Comparison of ENCODE assay signal across 16 cellular contexts in the genomic region with DNA sequence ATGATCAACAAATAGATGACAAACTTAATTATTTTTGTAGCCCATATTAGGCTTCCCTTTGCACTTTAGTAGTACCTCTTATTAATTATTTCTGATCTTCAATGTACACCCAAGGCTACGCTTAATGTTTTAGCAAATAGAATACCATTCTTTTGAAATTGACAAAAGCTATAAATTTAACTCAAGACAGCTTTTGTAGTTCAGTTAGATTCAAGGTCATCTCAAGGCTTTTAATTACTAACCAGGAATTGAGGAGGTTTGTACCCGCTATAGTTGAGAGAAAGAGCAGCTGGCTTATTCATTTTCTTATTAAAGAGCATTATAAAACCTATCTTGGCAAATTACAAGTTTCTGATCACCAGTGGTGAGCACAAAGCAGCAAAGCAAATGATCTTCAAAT. TPM values are rescaled to one million over a fixed set of nuclear protein-coding genes. Genes with fewer than 3 reads are reported as not detected.
DNase-seq lines count a peak whose midpoint lies in the region; ATAC-seq and TF ChIP-seq lines count a peak whose summit lies in the region.
"Had no signal": no experiment of that assay in that cellular context is flagged by ENCODE, and none has a peak within 500 bp of the region (broad histone marks: within the 10 kb centered on the region; RNA-seq: fewer than 3 reads in every experiment).

No MANE protein-coding gene starts in this region.

- H3K27ac ChIP-seq in HEK293 (ENCODE audit: extremely low read depth, low read depth, low read length): no peak overlapping the region
- H3K27ac ChIP-seq: A549, C4-2B had no signal

- CTCF ChIA-PET in HEK293 (lab: Yijun Ruan, JAX) (interaction anchor here (0.6 to 1.7 kb wide), 6 partner anchors 8 to 229 kb away, joined by 3 to 6 read pairs (median 3); no protein-coding TSS in a partner anchor), WTC11 (lab: Charles Lee) (interaction anchor here (1.2 to 3.8 kb wide), 2 partner anchors 16 to 138 kb away, joined by 5 to 12 read pairs; no protein-coding TSS in a partner anchor)

- no peak for DNase-seq in WTC11 (ENCODE audit: low spot score)
- DNase-seq in nephron progenitor cell: no peak
- DNase-seq in NAMALWA (ENCODE audit: low spot score): no peak
- no peak for DNase-seq in NCI-H2171 (lab: John Stamatoyannopoulos, UW)
- DNase-seq: BE2C; CD4-positive, alpha-beta memory T cell; DMS153; DND-41; GF-D8; H7; IMR-90; KG1 had no signal

- H3K9me3 Mint-ChIP-seq in WTC11 (no peaks in the 10 kb centered on the region), nephron progenitor cell (no peaks in the 10 kb centered on the region)

- H3K27ac Mint-ChIP-seq in WTC11 (peak overlapping the region; percentile 87), nephron progenitor cell (no peak overlapping the region)
- H3K27ac Mint-ChIP-seq: CD4-positive, alpha-beta memory T cell had no signal

- no peaks in the 10 kb centered on the region for H3K36me3 ChIP-seq in HEK293 (ENCODE audit: control insufficient read depth in 2 of 2, insufficient read depth in 1 of 2, low read length in 2 of 2)
- H3K36me3 ChIP-seq: BE2C had no signal

- TF ChIP-seq CTCF in HEK293 (tag by site-specific recombination; IDR thresholded peaks at IDR 0.05) (no peak), WTC11 (IDR thresholded peaks at IDR 0.05) (no peak), nephron progenitor cell (IDR thresholded peaks at IDR 0.05) (no peak)

- H3K4me3 Mint-ChIP-seq in WTC11 (peak overlapping the region; percentile 49), nephron progenitor cell (peak overlapping the region; percentile 26)
- H3K4me3 Mint-ChIP-seq: CD4-positive, alpha-beta memory T cell had no signal

- no peak for ATAC-seq in WTC11
- no peak for ATAC-seq in HG03469 (IDR thresholded peaks at IDR 0.05; ENCODE audit: unreplicated experiment)
- ATAC-seq: A549 had no signal

- peaks cover 37% of the 10 kb centered on the region for H3K4me1 ChIP-seq in HEK293 (ENCODE audit: control insufficient read depth, insufficient read depth, low read length)
- H3K4me1 ChIP-seq: BE2C had no signal

- H3K27me3 Mint-ChIP-seq in WTC11 (ENCODE audit: low read depth) (no peaks in the 10 kb centered on the region), nephron progenitor cell (ENCODE audit: low read depth, poor library complexity) (no peaks in the 10 kb centered on the region)

- H3K36me3 Mint-ChIP-seq in WTC11: no peaks in the 10 kb centered on the region
- H3K36me3 Mint-ChIP-seq in nephron progenitor cell (ENCODE audit: low read depth): peaks cover 3% of the 10 kb centered on the region
- H3K36me3 Mint-ChIP-seq: CD4-positive, alpha-beta memory T cell had no signal

- H3K9me3 ChIP-seq in HEK293 (ENCODE audit: control insufficient read depth, insufficient read depth, low read depth, low read length): no peaks in the 10 kb centered on the region
- H3K9me3 ChIP-seq: A549, BE2C had no signal

- H3K4me3 ChIP-seq in HEK293 (ENCODE audit: low read depth, low read length): no peak overlapping the region
- H3K4me3 ChIP-seq: A549 had no signal

- H3K4me1 Mint-ChIP-seq in WTC11 (peaks cover 86% of the 10 kb centered on the region), nephron progenitor cell (peaks cover 67% of the 10 kb centered on the region)
- H3K4me1 Mint-ChIP-seq: CD4-positive, alpha-beta memory T cell had no signal

- POLR2A ChIA-PET in HEK293 (lab: Yijun Ruan, JAX): no interaction called here
- POLR2A ChIA-PET in WTC11 (lab: Charles Lee): no interaction called here

TF ChIP-seq in HEK293, 187 proteins besides CTCF, POLR2A, EP300 and RAD21 (continues in another document):
- no peak for TF ChIP-seq ZBTB10 (tag by site-specific recombination; IDR thresholded peaks at IDR 0.05)
- no peak for TF ChIP-seq ZNF513 (tag by site-specific recombination; IDR thresholded peaks at IDR 0.05)

TF ChIP-seq in WTC11, 78 proteins besides CTCF, POLR2A, EP300 and RAD21:
- TF ChIP-seq MAX (CRISPR knock-in tag; IDR thresholded peaks at IDR 0.05): no peak
- no peak for TF ChIP-seq KAT7 (CRISPR knock-in tag; IDR thresholded peaks at IDR 0.05; ENCODE audit: borderline replicate concordance)
- no peak for TF ChIP-seq NR2C2 (CRISPR knock-in tag; IDR thresholded peaks at IDR 0.05)
- TF ChIP-seq STAT6 (CRISPR knock-in tag; conservative IDR thresholded peaks at IDR 0.05; ENCODE audit: low read depth): no peak
- TF ChIP-seq E2F1 (CRISPR knock-in tag; IDR thresholded peaks at IDR 0.05): no peak
- TF ChIP-seq ZNF232 (CRISPR knock-in tag; IDR thresholded peaks at IDR 0.05): no peak
TF ChIP-seq in WTC11: peak in this region for 0.

RNA-seq across cellular contexts. Expression of gene NR6A1, which starts 15.1 kb away (rescaled TPM):
- total RNA-seq in WTC11 (2021): 164 to 222 TPM (median 218 TPM) in 3 replicates

RNA-seq across cellular contexts. Expression of gene OLFML2A, which starts 20.9 kb away (rescaled TPM):
- total RNA-seq in WTC11 (2021): 6.7 to 11.6 TPM (median 11.2 TPM) in 3 replicates
- total RNA-seq: CD4-positive, alpha-beta memory T cell had no signal
